ENCODE assay signal across 2 cellular contexts in the genomic region with DNA sequence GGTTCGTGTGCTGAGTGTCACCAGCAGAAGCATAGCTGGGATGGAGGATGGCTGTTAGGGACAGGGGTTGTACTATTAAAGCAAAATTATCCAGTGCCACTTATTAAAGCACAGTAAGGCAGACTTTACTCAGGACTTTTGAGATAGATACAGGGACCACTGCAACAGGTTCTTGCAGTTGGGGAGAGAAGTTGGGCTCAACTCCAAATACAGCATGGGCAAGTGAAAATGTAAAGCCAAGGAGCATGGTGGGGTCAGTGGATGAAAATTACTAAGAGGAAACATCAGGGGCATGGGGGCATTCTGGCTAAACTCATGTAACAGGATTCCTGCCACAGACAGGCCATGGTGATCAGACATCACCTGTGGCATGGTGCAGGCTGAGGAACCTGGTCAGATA.
A peak's percentile ranks its signal among the peaks of the same experiment; 100 is the strongest.
TF ChIP-seq lines count a peak whose summit lies in the region.

No MANE protein-coding gene starts in this region.

TF ChIP-seq in HEK293, 187 proteins besides CTCF, POLR2A, EP300 and RAD21:
- no peak for TF ChIP-seq KLF7 (tag by site-specific recombination; IDR thresholded peaks at IDR 0.05; ENCODE audit: borderline replicate concordance)
- TF ChIP-seq KLF9 (tag by site-specific recombination; IDR thresholded peaks at IDR 0.05; ENCODE audit: low read depth), result no peak
- TF ChIP-seq SCRT2 (tag by site-specific recombination; IDR thresholded peaks at IDR 0.05), result peak; percentile 85
- TF ChIP-seq TCF7L2 (IDR thresholded peaks at IDR 0.05; ENCODE audit: borderline replicate concordance, low read depth, low read length), result no peak
- peak; percentile 76 for TF ChIP-seq SCRT1 (tag by site-specific recombination; IDR thresholded peaks at IDR 0.05; ENCODE audit: borderline replicate concordance)
- TF ChIP-seq ZNF558 (tag by site-specific recombination; IDR thresholded peaks at IDR 0.05), result no peak

TF ChIP-seq in K562, 482 proteins besides CTCF, POLR2A, EP300 and RAD21:
- TF ChIP-seq, protein P1, sequence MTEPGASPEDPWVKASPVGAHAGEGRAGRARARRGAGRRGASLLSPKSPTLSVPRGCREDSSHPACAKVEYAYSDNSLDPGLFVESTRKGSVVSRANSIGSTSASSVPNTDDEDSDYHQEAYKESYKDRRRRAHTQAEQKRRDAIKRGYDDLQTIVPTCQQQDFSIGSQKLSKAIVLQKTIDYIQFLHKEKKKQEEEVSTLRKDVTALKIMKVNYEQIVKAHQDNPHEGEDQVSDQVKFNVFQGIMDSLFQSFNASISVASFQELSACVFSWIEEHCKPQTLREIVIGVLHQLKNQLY (CRISPR knock-in tag; conservative IDR thresholded peaks at IDR 0.05), result no peak
- TF ChIP-seq PPARD (CRISPR knock-in tag; IDR thresholded peaks at IDR 0.05) (no peak), YY1 (IDR thresholded peaks at IDR 0.05; ENCODE audit: borderline replicate concordance in 1 of 3, control insufficient read depth in 1 of 3, extremely low read depth in 1 of 3, insufficient read depth in 3 of 3, insufficient read length in 1 of 3, insufficient replicate concordance in 2 of 3, low read depth in 1 of 3, low read length in 2 of 3) (no peak), ATF1 (CRISPR knock-in tag; IDR thresholded peaks at IDR 0.05) (no peak), ATF1 (tag; IDR thresholded peaks at IDR 0.05) (no peak), FOXA1 (IDR thresholded peaks at IDR 0.05; ENCODE audit: borderline replicate concordance) (no peak), SMAD2 (IDR thresholded peaks at IDR 0.05; ENCODE audit: low read depth, low read length) (no peak), ZNF324 (CRISPR knock-in tag; IDR thresholded peaks at IDR 0.05) (no peak), MTA2 (IDR thresholded peaks at IDR 0.05; ENCODE audit: low read depth) (no peak), HNRNPUL1 (IDR thresholded peaks at IDR 0.05; ENCODE audit: low read length) (no peak), RBM34 (IDR thresholded peaks at IDR 0.05; ENCODE audit: borderline replicate concordance, insufficient read depth, low read length) (no peak), ZNF239 (CRISPR knock-in tag; IDR thresholded peaks at IDR 0.05) (no peak), ADNP (tag; IDR thresholded peaks at IDR 0.05) (no peak), TEAD4 (IDR thresholded peaks at IDR 0.05; ENCODE audit: low read length) (no peak), TEAD4 (CRISPR knock-in tag; IDR thresholded peaks at IDR 0.05; ENCODE audit: borderline replicate concordance) (no peak), POLR3A (IDR thresholded peaks at IDR 0.05; ENCODE audit: borderline replicate concordance, extremely low read depth, insufficient read depth, insufficient read length) (no peak), RBM17 (IDR thresholded peaks at IDR 0.05; ENCODE audit: borderline replicate concordance, low read depth, low read length) (no peak)
- TF ChIP-seq, protein P2, sequence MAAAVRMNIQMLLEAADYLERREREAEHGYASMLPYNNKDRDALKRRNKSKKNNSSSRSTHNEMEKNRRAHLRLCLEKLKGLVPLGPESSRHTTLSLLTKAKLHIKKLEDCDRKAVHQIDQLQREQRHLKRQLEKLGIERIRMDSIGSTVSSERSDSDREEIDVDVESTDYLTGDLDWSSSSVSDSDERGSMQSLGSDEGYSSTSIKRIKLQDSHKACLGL (CRISPR knock-in tag; IDR thresholded peaks at IDR 0.05; ENCODE audit: borderline replicate concordance, poor library complexity, severe bottlenecking), result no peak
- TF ChIP-seq, protein P3, sequence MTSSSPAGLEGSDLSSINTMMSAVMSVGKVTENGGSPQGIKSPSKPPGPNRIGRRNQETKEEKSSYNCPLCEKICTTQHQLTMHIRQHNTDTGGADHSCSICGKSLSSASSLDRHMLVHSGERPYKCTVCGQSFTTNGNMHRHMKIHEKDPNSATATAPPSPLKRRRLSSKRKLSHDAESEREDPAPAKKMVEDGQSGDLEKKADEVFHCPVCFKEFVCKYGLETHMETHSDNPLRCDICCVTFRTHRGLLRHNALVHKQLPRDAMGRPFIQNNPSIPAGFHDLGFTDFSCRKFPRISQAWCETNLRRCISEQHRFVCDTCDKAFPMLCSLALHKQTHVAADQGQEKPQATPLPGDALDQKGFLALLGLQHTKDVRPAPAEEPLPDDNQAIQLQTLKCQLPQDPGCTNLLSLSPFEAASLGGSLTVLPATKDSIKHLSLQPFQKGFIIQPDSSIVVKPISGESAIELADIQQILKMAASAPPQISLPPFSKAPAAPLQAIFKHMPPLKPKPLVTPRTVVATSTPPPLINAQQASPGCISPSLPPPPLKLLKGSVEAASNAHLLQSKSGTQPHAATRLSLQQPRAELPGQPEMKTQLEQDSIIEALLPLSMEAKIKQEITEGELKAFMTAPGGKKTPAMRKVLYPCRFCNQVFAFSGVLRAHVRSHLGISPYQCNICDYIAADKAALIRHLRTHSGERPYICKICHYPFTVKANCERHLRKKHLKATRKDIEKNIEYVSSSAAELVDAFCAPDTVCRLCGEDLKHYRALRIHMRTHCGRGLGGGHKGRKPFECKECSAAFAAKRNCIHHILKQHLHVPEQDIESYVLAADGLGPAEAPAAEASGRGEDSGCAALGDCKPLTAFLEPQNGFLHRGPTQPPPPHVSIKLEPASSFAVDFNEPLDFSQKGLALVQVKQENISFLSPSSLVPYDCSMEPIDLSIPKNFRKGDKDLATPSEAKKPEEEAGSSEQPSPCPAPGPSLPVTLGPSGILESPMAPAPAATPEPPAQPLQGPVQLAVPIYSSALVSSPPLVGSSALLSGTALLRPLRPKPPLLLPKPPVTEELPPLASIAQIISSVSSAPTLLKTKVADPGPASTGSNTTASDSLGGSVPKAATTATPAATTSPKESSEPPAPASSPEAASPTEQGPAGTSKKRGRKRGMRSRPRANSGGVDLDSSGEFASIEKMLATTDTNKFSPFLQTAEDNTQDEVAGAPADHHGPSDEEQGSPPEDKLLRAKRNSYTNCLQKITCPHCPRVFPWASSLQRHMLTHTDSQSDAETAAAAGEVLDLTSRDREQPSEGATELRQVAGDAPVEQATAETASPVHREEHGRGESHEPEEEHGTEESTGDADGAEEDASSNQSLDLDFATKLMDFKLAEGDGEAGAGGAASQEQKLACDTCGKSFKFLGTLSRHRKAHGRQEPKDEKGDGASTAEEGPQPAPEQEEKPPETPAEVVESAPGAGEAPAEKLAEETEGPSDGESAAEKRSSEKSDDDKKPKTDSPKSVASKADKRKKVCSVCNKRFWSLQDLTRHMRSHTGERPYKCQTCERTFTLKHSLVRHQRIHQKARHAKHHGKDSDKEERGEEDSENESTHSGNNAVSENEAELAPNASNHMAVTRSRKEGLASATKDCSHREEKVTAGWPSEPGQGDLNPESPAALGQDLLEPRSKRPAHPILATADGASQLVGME (CRISPR knock-in tag; IDR thresholded peaks at IDR 0.05), result no peak
- TF ChIP-seq, protein P4, sequence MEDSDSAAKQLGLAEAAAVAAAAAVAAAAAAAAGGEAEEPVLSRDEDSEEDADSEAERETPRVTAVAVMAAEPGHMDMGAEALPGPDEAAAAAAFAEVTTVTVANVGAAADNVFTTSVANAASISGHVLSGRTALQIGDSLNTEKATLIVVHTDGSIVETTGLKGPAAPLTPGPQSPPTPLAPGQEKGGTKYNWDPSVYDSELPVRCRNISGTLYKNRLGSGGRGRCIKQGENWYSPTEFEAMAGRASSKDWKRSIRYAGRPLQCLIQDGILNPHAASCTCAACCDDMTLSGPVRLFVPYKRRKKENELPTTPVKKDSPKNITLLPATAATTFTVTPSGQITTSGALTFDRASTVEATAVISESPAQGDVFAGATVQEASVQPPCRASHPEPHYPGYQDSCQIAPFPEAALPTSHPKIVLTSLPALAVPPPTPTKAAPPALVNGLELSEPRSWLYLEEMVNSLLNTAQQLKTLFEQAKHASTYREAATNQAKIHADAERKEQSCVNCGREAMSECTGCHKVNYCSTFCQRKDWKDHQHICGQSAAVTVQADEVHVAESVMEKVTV (CRISPR knock-in tag; IDR thresholded peaks at IDR 0.05), result no peak
- TF ChIP-seq, protein P5, sequence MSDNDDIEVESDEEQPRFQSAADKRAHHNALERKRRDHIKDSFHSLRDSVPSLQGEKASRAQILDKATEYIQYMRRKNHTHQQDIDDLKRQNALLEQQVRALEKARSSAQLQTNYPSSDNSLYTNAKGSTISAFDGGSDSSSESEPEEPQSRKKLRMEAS (CRISPR knock-in tag; IDR thresholded peaks at IDR 0.05), result no peak
- TF ChIP-seq, protein P6, sequence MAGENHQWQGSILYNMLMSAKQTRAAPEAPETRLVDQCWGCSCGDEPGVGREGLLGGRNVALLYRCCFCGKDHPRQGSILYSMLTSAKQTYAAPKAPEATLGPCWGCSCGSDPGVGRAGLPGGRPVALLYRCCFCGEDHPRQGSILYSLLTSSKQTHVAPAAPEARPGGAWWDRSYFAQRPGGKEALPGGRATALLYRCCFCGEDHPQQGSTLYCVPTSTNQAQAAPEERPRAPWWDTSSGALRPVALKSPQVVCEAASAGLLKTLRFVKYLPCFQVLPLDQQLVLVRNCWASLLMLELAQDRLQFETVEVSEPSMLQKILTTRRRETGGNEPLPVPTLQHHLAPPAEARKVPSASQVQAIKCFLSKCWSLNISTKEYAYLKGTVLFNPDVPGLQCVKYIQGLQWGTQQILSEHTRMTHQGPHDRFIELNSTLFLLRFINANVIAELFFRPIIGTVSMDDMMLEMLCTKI (IDR thresholded peaks at IDR 0.05; ENCODE audit: partially characterized antibody), result no peak
TF ChIP-seq in K562: peak in this region for 0.
